20 cellular contexts compared by ENCODE assay signal in genomic region chr1:67942269-67942668, GRCh38.
"Had no signal": no experiment of that assay in that cellular context is flagged by ENCODE, and none has a peak within 500 bp of the region (broad histone marks: within the 10 kb centered on the region; RNA-seq: fewer than 3 reads in every experiment).

No MANE protein-coding gene starts in this region.

- H3K9me3 Mint-ChIP-seq: activated CD4-positive, alpha-beta memory T cell treated with anti-CD3 and anti-CD28 coated beads, Interleukin-2, amount 10 ng/mL, durations not matched to agents 7 days and 5 days; activated naive CD4-positive, alpha-beta T cell treated with anti-CD3 and anti-CD28 coated beads, Interleukin-2, amount 10 ng/mL, durations not matched to agents 7 days and 5 days; activated T-cell treated with anti-CD3 and anti-CD28 coated beads, Interleukin-2, amount 50 U/mL, for 24 hours had no signal

- H3K4me1 Mint-ChIP-seq: activated CD4-positive, alpha-beta memory T cell treated with anti-CD3 and anti-CD28 coated beads, Interleukin-2, amount 10 ng/mL, durations not matched to agents 7 days and 5 days; activated CD4-positive, alpha-beta T cell treated with anti-CD3 and anti-CD28 coated beads for 36 hours; activated naive CD4-positive, alpha-beta T cell treated with anti-CD3 and anti-CD28 coated beads, Interleukin-2, amount 10 ng/mL, durations not matched to agents 7 days and 5 days; memory B cell had no signal

- DNase-seq: activated CD4-positive, alpha-beta memory T cell treated with anti-CD3 and anti-CD28 coated beads, Interleukin-2, amount 10 ng/mL, durations not matched to agents 7 days and 5 days; activated CD4-positive, alpha-beta T cell treated with anti-CD3 and anti-CD28 coated beads for 36 hours; activated naive CD4-positive, alpha-beta T cell treated with anti-CD3 and anti-CD28 coated beads, Interleukin-2, amount 10 ng/mL, durations not matched to agents 7 days and 5 days; activated T-cell treated with anti-CD3 and anti-CD28 coated beads, Interleukin-2, amount 50 U/mL, for 24 hours; caudate nucleus; colonic mucosa; effector CD8-positive, alpha-beta T cell; hypothalamus; left ventricle myocardium inferior; mucosa of descending colon; naive thymus-derived CD4-positive, alpha-beta T cell; ovary; right lobe of liver; stimulated activated CD4-positive, alpha-beta T cell treated with anti-CD3 and anti-CD28 coated beads, Interleukin-4, amount 100 ng/mL, for 4 hours; stimulated activated CD8-positive, alpha-beta memory T cell treated with anti-CD3 and anti-CD28 coated beads, Interleukin-4, amount 100 ng/mL, for 48 hours; stimulated activated naive CD8-positive, alpha-beta T cell treated with anti-CD3 and anti-CD28 coated beads, Interleukin-15, Interleukin-2, amounts not matched to agents 100 U/mL and 50 U/mL, for 24 hours; T-helper 2 cell; trophoblast cell had no signal

- H3K27ac ChIP-seq: colonic mucosa, left ventricle myocardium inferior, ovary, right lobe of liver had no signal

- H3K36me3 Mint-ChIP-seq: activated naive CD4-positive, alpha-beta T cell treated with anti-CD3 and anti-CD28 coated beads, Interleukin-2, amount 10 ng/mL, durations not matched to agents 7 days and 5 days; memory B cell had no signal

- H3K27me3 Mint-ChIP-seq: activated CD4-positive, alpha-beta memory T cell treated with anti-CD3 and anti-CD28 coated beads, Interleukin-2, amount 10 ng/mL, durations not matched to agents 7 days and 5 days; activated CD4-positive, alpha-beta T cell treated with anti-CD3 and anti-CD28 coated beads for 36 hours; activated naive CD4-positive, alpha-beta T cell treated with anti-CD3 and anti-CD28 coated beads, Interleukin-2, amount 10 ng/mL, durations not matched to agents 7 days and 5 days; activated T-cell treated with anti-CD3 and anti-CD28 coated beads, Interleukin-2, amount 50 U/mL, for 24 hours had no signal

- ATAC-seq: activated CD4-positive, alpha-beta T cell treated with anti-CD3 and anti-CD28 coated beads for 36 hours; mucosa of descending colon; naive thymus-derived CD4-positive, alpha-beta T cell; stimulated activated naive CD8-positive, alpha-beta T cell treated with anti-CD3 and anti-CD28 coated beads, Interleukin-15, Interleukin-2, amounts not matched to agents 100 U/mL and 50 U/mL, for 24 hours had no signal

- H3K27ac Mint-ChIP-seq: activated CD4-positive, alpha-beta memory T cell treated with anti-CD3 and anti-CD28 coated beads, Interleukin-2, amount 10 ng/mL, durations not matched to agents 7 days and 5 days; activated CD4-positive, alpha-beta T cell treated with anti-CD3 and anti-CD28 coated beads for 36 hours; activated naive CD4-positive, alpha-beta T cell treated with anti-CD3 and anti-CD28 coated beads, Interleukin-2, amount 10 ng/mL, durations not matched to agents 7 days and 5 days; activated T-cell treated with anti-CD3 and anti-CD28 coated beads, Interleukin-2, amount 50 U/mL, for 24 hours; memory B cell; naive thymus-derived CD4-positive, alpha-beta T cell had no signal

- H3K4me3 Mint-ChIP-seq: activated CD4-positive, alpha-beta memory T cell treated with anti-CD3 and anti-CD28 coated beads, Interleukin-2, amount 10 ng/mL, durations not matched to agents 7 days and 5 days; activated CD4-positive, alpha-beta T cell treated with anti-CD3 and anti-CD28 coated beads for 36 hours; activated naive CD4-positive, alpha-beta T cell treated with anti-CD3 and anti-CD28 coated beads, Interleukin-2, amount 10 ng/mL, durations not matched to agents 7 days and 5 days; activated T-cell treated with anti-CD3 and anti-CD28 coated beads, Interleukin-2, amount 50 U/mL, for 24 hours; memory B cell; naive thymus-derived CD4-positive, alpha-beta T cell had no signal

- H3K4me3 ChIP-seq: colonic mucosa, left ventricle myocardium inferior, mucosa of descending colon, ovary, right lobe of liver, smooth muscle cell had no signal
